ENCODE assay signal across 2 cellular contexts in the genomic region with DNA sequence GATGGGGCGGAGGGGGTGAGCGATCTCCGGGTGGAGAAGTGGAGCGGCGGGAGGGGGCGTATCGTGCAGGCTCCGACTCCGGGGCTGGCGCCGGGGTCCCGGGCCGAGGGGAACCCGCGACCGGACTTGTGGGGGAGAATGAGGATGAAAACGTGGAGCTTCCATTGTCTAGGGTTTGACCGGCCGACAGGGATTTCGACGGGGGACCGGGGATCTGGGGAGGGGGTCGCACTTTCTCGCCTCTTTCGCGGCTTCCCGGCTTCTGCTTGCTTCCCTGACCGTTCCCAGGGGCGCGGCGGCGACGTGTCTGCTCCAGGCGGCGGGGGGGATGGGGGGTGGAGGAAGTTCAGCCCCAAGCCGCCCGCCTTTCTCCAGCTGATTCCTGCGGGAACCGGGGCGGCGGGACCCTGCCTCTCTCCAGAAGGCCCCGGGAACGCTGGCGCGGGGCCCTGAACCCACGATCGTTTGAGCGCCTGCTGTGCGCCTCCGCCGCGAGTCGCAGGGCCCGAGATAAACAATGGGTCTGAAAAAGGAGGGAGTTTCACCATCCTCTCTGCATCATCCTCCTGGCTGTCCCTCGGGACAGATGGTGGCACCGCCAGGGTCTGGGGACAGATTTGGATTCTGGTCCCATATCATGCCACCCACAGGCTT.
TF ChIP-seq lines count a peak whose summit lies in the region.

No MANE protein-coding gene starts in this region.

TF ChIP-seq in IMR-90, 13 proteins besides CTCF, POLR2A, EP300 and RAD21:
- TF ChIP-seq MAZ (IDR thresholded peaks at IDR 0.05; ENCODE audit: borderline replicate concordance, low read depth, low read length): no peak

TF ChIP-seq in neural cell, 6 proteins besides CTCF, POLR2A, EP300 and RAD21:
- TF ChIP-seq MXI1 (conservative IDR thresholded peaks at IDR 0.05; ENCODE audit: poor library complexity, severe bottlenecking) (no peak), TAF1 (IDR thresholded peaks at IDR 0.05; ENCODE audit: low read depth) (no peak), POLR2AphosphoS5 (IDR thresholded peaks at IDR 0.05) (peak; percentile 42), EZH2 (IDR thresholded peaks at IDR 0.05; ENCODE audit: borderline replicate concordance, insufficient read depth, low read length, poor library complexity, severe bottlenecking) (no peak), SMC3 (conservative IDR thresholded peaks at IDR 0.05; ENCODE audit: poor library complexity) (no peak)
- TF ChIP-seq, protein P1, sequence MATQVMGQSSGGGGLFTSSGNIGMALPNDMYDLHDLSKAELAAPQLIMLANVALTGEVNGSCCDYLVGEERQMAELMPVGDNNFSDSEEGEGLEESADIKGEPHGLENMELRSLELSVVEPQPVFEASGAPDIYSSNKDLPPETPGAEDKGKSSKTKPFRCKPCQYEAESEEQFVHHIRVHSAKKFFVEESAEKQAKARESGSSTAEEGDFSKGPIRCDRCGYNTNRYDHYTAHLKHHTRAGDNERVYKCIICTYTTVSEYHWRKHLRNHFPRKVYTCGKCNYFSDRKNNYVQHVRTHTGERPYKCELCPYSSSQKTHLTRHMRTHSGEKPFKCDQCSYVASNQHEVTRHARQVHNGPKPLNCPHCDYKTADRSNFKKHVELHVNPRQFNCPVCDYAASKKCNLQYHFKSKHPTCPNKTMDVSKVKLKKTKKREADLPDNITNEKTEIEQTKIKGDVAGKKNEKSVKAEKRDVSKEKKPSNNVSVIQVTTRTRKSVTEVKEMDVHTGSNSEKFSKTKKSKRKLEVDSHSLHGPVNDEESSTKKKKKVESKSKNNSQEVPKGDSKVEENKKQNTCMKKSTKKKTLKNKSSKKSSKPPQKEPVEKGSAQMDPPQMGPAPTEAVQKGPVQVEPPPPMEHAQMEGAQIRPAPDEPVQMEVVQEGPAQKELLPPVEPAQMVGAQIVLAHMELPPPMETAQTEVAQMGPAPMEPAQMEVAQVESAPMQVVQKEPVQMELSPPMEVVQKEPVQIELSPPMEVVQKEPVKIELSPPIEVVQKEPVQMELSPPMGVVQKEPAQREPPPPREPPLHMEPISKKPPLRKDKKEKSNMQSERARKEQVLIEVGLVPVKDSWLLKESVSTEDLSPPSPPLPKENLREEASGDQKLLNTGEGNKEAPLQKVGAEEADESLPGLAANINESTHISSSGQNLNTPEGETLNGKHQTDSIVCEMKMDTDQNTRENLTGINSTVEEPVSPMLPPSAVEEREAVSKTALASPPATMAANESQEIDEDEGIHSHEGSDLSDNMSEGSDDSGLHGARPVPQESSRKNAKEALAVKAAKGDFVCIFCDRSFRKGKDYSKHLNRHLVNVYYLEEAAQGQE (IDR thresholded peaks at IDR 0.05; ENCODE audit: borderline replicate concordance): peak; percentile 31
